17 cellular contexts compared by ENCODE assay signal in the genomic region with DNA sequence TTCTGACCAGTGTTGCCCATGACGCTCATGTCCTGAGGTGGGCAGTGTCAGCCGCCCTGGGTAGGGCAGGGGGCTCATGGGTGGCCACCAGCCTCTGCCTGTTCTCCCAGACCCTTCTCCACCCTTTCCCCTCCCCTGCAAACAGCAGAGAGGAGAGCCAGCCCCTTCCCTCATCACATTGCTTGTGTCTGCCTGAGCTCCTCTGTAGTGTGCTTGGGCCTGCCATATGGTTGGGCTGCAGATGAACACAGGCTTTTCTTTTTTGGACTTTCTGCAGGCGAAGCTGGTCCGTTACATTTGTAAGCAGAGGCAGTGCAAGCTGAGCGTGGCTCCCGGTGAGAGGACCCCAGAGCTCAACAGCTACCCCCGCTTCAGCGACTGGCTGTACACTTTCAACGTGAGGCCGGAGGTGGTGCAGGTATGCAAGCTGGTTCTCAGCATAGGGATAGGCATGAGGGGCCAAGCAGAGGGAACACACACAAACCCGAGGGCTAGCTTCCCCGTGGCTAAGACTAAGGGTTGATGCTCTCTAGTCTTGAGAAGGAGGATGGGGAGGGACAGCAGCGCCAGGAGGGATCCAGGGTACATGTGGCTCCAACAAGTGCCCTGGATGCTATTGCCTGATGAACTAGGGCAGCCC.
"Had no signal": no experiment of that assay in that cellular context is flagged by ENCODE, and none has a peak within 500 bp of the region (broad histone marks: within the 10 kb centered on the region; RNA-seq: fewer than 3 reads in every experiment).

No MANE protein-coding gene starts in this region.

- ATAC-seq: activated CD4-positive, CD25-positive, alpha-beta regulatory T cell treated with anti-CD3 and anti-CD28 coated beads, Interleukin-2, amount 50 U/mL, for 24 hours; naive thymus-derived CD8-positive, alpha-beta T cell; psoas muscle had no signal

- H3K4me3 Mint-ChIP-seq: activated naive CD8-positive, alpha-beta T cell treated with anti-CD3 and anti-CD28 coated beads for 36 hours; activated T-cell treated with anti-CD3 and anti-CD28 coated beads, Interleukin-2, amount 50 U/mL, for 24 hours; naive thymus-derived CD8-positive, alpha-beta T cell; T-helper 2 cell treated with Interferon-gamma antibody and Interleukin-4, amounts not matched to agents 5 μg/mL and 100 μg/mL, for 36 hours had no signal

- H3K9me3 Mint-ChIP-seq: activated naive CD8-positive, alpha-beta T cell treated with anti-CD3 and anti-CD28 coated beads for 36 hours; activated T-cell treated with anti-CD3 and anti-CD28 coated beads, Interleukin-2, amount 50 U/mL, for 24 hours; naive thymus-derived CD8-positive, alpha-beta T cell; T-helper 2 cell treated with Interferon-gamma antibody and Interleukin-4, amounts not matched to agents 5 μg/mL and 100 μg/mL, for 36 hours had no signal

- H3K27me3 Mint-ChIP-seq: activated naive CD8-positive, alpha-beta T cell treated with anti-CD3 and anti-CD28 coated beads for 36 hours; activated T-cell treated with anti-CD3 and anti-CD28 coated beads, Interleukin-2, amount 50 U/mL, for 24 hours; naive thymus-derived CD8-positive, alpha-beta T cell had no signal

- H3K27me3 ChIP-seq: colonic mucosa, right lobe of liver, suprapubic skin had no signal

- H3K9me3 ChIP-seq: colonic mucosa, psoas muscle, right lobe of liver, suprapubic skin had no signal

- H3K27ac ChIP-seq: epithelial cell of prostate, psoas muscle, right lobe of liver, suprapubic skin had no signal

- DNase-seq: activated gamma-delta T cell treated with Interleukin-2 at 50 U/mL for 16 hours; activated naive CD8-positive, alpha-beta T cell treated with anti-CD3 and anti-CD28 coated beads for 36 hours; activated T-cell treated with anti-CD3 and anti-CD28 coated beads, Interleukin-2, amount 50 U/mL, for 24 hours; colonic mucosa; hypothalamus; left cardiac atrium; occipital lobe; psoas muscle; right lobe of liver; stimulated activated naive CD4-positive, alpha-beta T cell; SW 1271 had no signal

- H3K36me3 ChIP-seq: colonic mucosa, right lobe of liver had no signal

- FAIRE-seq: bronchial epithelial cell had no signal

- H3K4me3 ChIP-seq: colonic mucosa, psoas muscle, right lobe of liver, suprapubic skin had no signal

- H3K27ac Mint-ChIP-seq: activated naive CD8-positive, alpha-beta T cell treated with anti-CD3 and anti-CD28 coated beads for 36 hours; activated T-cell treated with anti-CD3 and anti-CD28 coated beads, Interleukin-2, amount 50 U/mL, for 24 hours; naive thymus-derived CD8-positive, alpha-beta T cell; T-helper 2 cell treated with Interferon-gamma antibody and Interleukin-4, amounts not matched to agents 5 μg/mL and 100 μg/mL, for 36 hours had no signal

- H3K4me1 ChIP-seq: right lobe of liver had no signal
